Comparison of ENCODE assay signal across 9 cellular contexts in genomic region chr17:79024901-79025737, GRCh38. TPM values are rescaled to one million over a fixed set of nuclear protein-coding genes. Genes with fewer than 3 reads are reported as not detected.
DNase-seq lines count a peak whose midpoint lies in the region; ATAC-seq and TF ChIP-seq lines count a peak whose summit lies in the region.
"Had no signal": no experiment of that assay in that cellular context is flagged by ENCODE, and none has a peak within 500 bp of the region (broad histone marks: within the 10 kb centered on the region; RNA-seq: fewer than 3 reads in every experiment).

No MANE protein-coding gene starts in this region.

- H3K4me3 Mint-ChIP-seq in IgD-negative memory B cell: peak overlapping the region in 3 of 4 donors; percentile 22 to 87 (median 71)
- H3K4me3 Mint-ChIP-seq in naive thymus-derived CD8-positive, alpha-beta T cell: peak overlapping the region; percentile 77 to 94 (median 88)

- H3K27me3 ChIP-seq in AG04450 (ENCODE audit: control insufficient read depth, insufficient read depth, low read length): peaks cover 3% of the 10 kb centered on the region

- no peak overlapping the region for H3K27ac ChIP-seq in AG04450 (ENCODE audit: low read depth, low read length)
- H3K27ac ChIP-seq in epithelial cell of prostate: peak overlapping the region; percentile 65

- no peak for TF ChIP-seq CTCF in AG04450 (IDR thresholded peaks at IDR 0.05; ENCODE audit: low read depth, low read length)

- H3K4me3 ChIP-seq in AG04450 (ENCODE audit: low read depth, low read length): peak overlapping the region; percentile 70

- POLR2A ChIA-PET in AG04450 (lab: Yijun Ruan, JAX): no interaction called here
- POLR2A ChIA-PET in naive thymus-derived CD8-positive, alpha-beta T cell (lab: Charles Lee): interaction anchor here (0.8 kb wide), 1 partner anchor 49 kb away, joined by 3 read pairs; the partner anchor contains the start of gene ENGASE

- CTCF ChIA-PET in AG04450 (lab: Charles Lee): interaction anchor here (0.6 to 2.9 kb wide), 2 partner anchors 15 to 367 kb away, joined by 3 to 10 read pairs; no protein-coding TSS in a partner anchor

- H3K4me1 Mint-ChIP-seq in IgD-negative memory B cell: peaks cover 0 to 5% (median 3%) of the 10 kb centered on the region in 3 donors
- H3K4me1 Mint-ChIP-seq in naive thymus-derived CD8-positive, alpha-beta T cell: peaks cover 3 to 26% (median 8%) of the 10 kb centered on the region in 4 donors

- H3K9me3 Mint-ChIP-seq in IgD-negative memory B cell: no peaks in the 10 kb centered on the region
- no peaks in the 10 kb centered on the region for H3K9me3 Mint-ChIP-seq in naive thymus-derived CD8-positive, alpha-beta T cell

- DNase-seq in AG04450 (ENCODE audit: low read depth, low spot score) (no peak), epithelial cell of prostate (ENCODE audit: low read depth, low spot score) (no peak), HT-29 (ENCODE audit: low spot score) (no peak)
- DNase-seq in naive thymus-derived CD8-positive, alpha-beta T cell: peak in 1 of 10 donors; percentile 52
- DNase-seq in activated CD4-positive, CD25-positive, alpha-beta regulatory T cell treated with anti-CD3 and anti-CD28 coated beads, Interleukin-2, amount 50 U/mL, for 72 hours: no peak
- DNase-seq: OCI-M1 had no signal

- H3K27me3 Mint-ChIP-seq in IgD-negative memory B cell: peaks cover 44% of the 10 kb centered on the region
- H3K27me3 Mint-ChIP-seq in naive thymus-derived CD8-positive, alpha-beta T cell: peaks cover 0 to 29% (median 12%) of the 10 kb centered on the region in 5 donors

- peaks cover 2% of the 10 kb centered on the region for H3K36me3 Mint-ChIP-seq in IgD-negative memory B cell
- no peaks in the 10 kb centered on the region for H3K36me3 Mint-ChIP-seq in naive thymus-derived CD8-positive, alpha-beta T cell

- H3K9me3 ChIP-seq in AG04450 (ENCODE audit: control insufficient read depth, insufficient read depth, low read length): no peaks in the 10 kb centered on the region; the same call in 1 of the 2 replicates

- no peak for ATAC-seq in naive thymus-derived CD8-positive, alpha-beta T cell
- ATAC-seq in esophagus mucosa (no peak), GM19455 (IDR thresholded peaks at IDR 0.05; ENCODE audit: unreplicated experiment) (no peak)

- no peak overlapping the region for H3K27ac Mint-ChIP-seq in IgD-negative memory B cell
- H3K27ac Mint-ChIP-seq in naive thymus-derived CD8-positive, alpha-beta T cell: peak overlapping the region in 2 of 10 donors; percentile 1 to 22

RNA-seq across cellular contexts. Expression of gene C1QTNF1, which starts 1.1 kb away (rescaled TPM):
- 15.4 and 23.4 TPM in 2 replicates for polyA plus RNA-seq in AG04450 (2011; rRNA removed)
- polyA minus RNA-seq in AG04450 (2011; rRNA and poly(A)+ RNA removed): 11.5 and 22.3 TPM in 2 replicates
- polyA plus RNA-seq in IgD-negative memory B cell: not detected
- not detected for total RNA-seq in naive thymus-derived CD8-positive, alpha-beta T cell
- not detected for polyA plus RNA-seq in naive thymus-derived CD8-positive, alpha-beta T cell
- 4.1 TPM for total RNA-seq in esophagus mucosa
- 3.6 and 7.5 TPM in 2 replicates for total RNA-seq in HT-29 (2014; rRNA removed; shearing (Covaris generic))

RNA-seq across cellular contexts. Expression of gene CANT1, which starts 15.6 kb away (rescaled TPM):
- polyA plus RNA-seq in AG04450 (2011; rRNA removed) (61.6 and 65.5 TPM in 2 replicates), IgD-negative memory B cell (8.6 TPM)
- polyA minus RNA-seq in AG04450 (2011; rRNA and poly(A)+ RNA removed): 50.0 and 51.1 TPM in 2 replicates
- total RNA-seq in naive thymus-derived CD8-positive, alpha-beta T cell: 10 to 100 TPM; 30.5 to 34.6 TPM
- 1 to 10 TPM; 6.1 to 9.4 (median 6.2) TPM for polyA plus RNA-seq in naive thymus-derived CD8-positive, alpha-beta T cell
- 55.5 TPM for total RNA-seq in esophagus mucosa
- total RNA-seq in HT-29 (2014; rRNA removed; shearing (Covaris generic)): 89.2 and 96.4 TPM in 2 replicates

RNA-seq across cellular contexts. Expression of gene LGALS3BP, which starts 45.4 kb away (rescaled TPM):
- polyA plus RNA-seq in AG04450 (2011; rRNA removed) (126 and 171 TPM in 2 replicates), IgD-negative memory B cell (3.9 TPM)
- polyA minus RNA-seq in AG04450 (2011; rRNA and poly(A)+ RNA removed): 53.5 and 76.3 TPM in 2 replicates
- 10 to 100 TPM; 50.5 to 54.4 TPM for total RNA-seq in naive thymus-derived CD8-positive, alpha-beta T cell
- 10 to 100 TPM; 51.5 to 90.6 (median 88.6) TPM for polyA plus RNA-seq in naive thymus-derived CD8-positive, alpha-beta T cell
- total RNA-seq in esophagus mucosa: 193 TPM
- total RNA-seq in HT-29 (2014; rRNA removed; shearing (Covaris generic)): 1,319 and 1,392 TPM in 2 replicates

RNA-seq across cellular contexts. Expression of gene ENGASE, which starts 49.5 kb away (rescaled TPM):
- polyA plus RNA-seq in AG04450 (2011; rRNA removed): 5.9 and 6.0 TPM in 2 replicates
- polyA minus RNA-seq in AG04450 (2011; rRNA and poly(A)+ RNA removed): 10.1 and 12.7 TPM in 2 replicates
- 6.4 TPM for polyA plus RNA-seq in IgD-negative memory B cell
- total RNA-seq in naive thymus-derived CD8-positive, alpha-beta T cell: 100 to 1,000 TPM; 162 to 165 TPM
- 1 to 10 TPM; 1.6 to 6.2 (median 3.9) TPM for polyA plus RNA-seq in naive thymus-derived CD8-positive, alpha-beta T cell
- total RNA-seq in esophagus mucosa: 6.5 TPM
- 22.5 and 26.7 TPM in 2 replicates for total RNA-seq in HT-29 (2014; rRNA removed; shearing (Covaris generic))
